17 cellular contexts compared by ENCODE assay signal in the genomic region with DNA sequence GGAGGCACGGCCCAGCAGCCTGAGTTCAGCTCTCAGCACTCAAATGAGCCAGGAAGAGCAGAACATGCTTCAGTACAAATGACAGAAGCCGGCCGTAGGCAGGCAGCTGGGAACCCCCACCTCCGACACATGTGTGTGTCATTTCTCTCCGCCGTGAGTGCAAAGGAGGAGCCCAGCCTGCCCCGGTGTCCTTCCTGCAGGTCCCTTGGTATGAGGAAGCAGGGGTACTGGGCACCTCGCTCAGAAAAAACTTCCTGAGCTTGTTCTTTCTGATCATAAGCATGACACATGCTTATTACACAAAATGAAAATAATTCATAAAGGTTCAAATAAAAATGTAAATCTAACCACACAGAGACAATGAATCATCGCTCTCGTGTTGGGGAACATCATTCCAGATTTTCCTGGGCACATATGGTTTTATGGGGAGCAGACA. TPM values are rescaled to one million over a fixed set of nuclear protein-coding genes. Genes with fewer than 3 reads are reported as not detected.
DNase-seq lines count a peak whose midpoint lies in the region; ATAC-seq and TF ChIP-seq lines count a peak whose summit lies in the region.
"Had no signal": no experiment of that assay in that cellular context is flagged by ENCODE, and none has a peak within 500 bp of the region (broad histone marks: within the 10 kb centered on the region; RNA-seq: fewer than 3 reads in every experiment).

No MANE protein-coding gene starts in this region.

- H3K27ac Mint-ChIP-seq in chondrocyte (ENCODE audit: unreplicated experiment): no peak overlapping the region
- no peak overlapping the region for H3K27ac Mint-ChIP-seq in CD4-positive, alpha-beta memory T cell
- H3K27ac Mint-ChIP-seq: activated T-cell treated with anti-CD3 and anti-CD28 coated beads, Interleukin-2, amount 50 U/mL, for 24 hours; naive thymus-derived CD8-positive, alpha-beta T cell; T-cell had no signal

- H3K9me3 ChIP-seq in CD4-positive, alpha-beta memory T cell (ENCODE audit: control insufficient read depth in 1 of 2, low read length in 2 of 2): no peaks in the 10 kb centered on the region

- H3K4me3 Mint-ChIP-seq in chondrocyte (ENCODE audit: unreplicated experiment): no peak overlapping the region
- H3K4me3 Mint-ChIP-seq in CD4-positive, alpha-beta memory T cell: no peak overlapping the region
- H3K4me3 Mint-ChIP-seq: activated T-cell treated with anti-CD3 and anti-CD28 coated beads, Interleukin-2, amount 50 U/mL, for 24 hours; naive thymus-derived CD8-positive, alpha-beta T cell; T-cell had no signal

- CTCF ChIA-PET in CD4-positive, alpha-beta memory T cell (lab: Charles Lee; ENCODE audit: partially characterized antibody): no interaction called here

- POLR2A ChIA-PET in CD4-positive, alpha-beta memory T cell (lab: Charles Lee; ENCODE audit: partially characterized antibody): no interaction called here

- no peaks in the 10 kb centered on the region for H3K9me3 Mint-ChIP-seq in chondrocyte (ENCODE audit: low read depth)
- peaks cover 0 to 3% (median 0%) of the 10 kb centered on the region in 8 donors for H3K9me3 Mint-ChIP-seq in CD4-positive, alpha-beta memory T cell
- H3K9me3 Mint-ChIP-seq: activated T-cell treated with anti-CD3 and anti-CD28 coated beads, Interleukin-2, amount 50 U/mL, for 24 hours; T-cell had no signal

- no peaks in the 10 kb centered on the region for H3K36me3 Mint-ChIP-seq in chondrocyte (ENCODE audit: low read depth)
- H3K36me3 Mint-ChIP-seq in CD4-positive, alpha-beta memory T cell: no peaks in the 10 kb centered on the region
- H3K36me3 Mint-ChIP-seq: naive thymus-derived CD8-positive, alpha-beta T cell; T-cell had no signal

- TF ChIP-seq CTCF in chondrocyte (IDR thresholded peaks at IDR 0.05): no peak

- H3K4me3 ChIP-seq in CD4-positive, alpha-beta memory T cell (ENCODE audit: low read length in 2 of 2): no peak overlapping the region

- H3K36me3 ChIP-seq in CD4-positive, alpha-beta memory T cell (ENCODE audit: insufficient read depth, low read length): no peaks in the 10 kb centered on the region

- H3K27me3 Mint-ChIP-seq in chondrocyte (ENCODE audit: low read depth): peaks cover 10% of the 10 kb centered on the region
- peaks cover 28 to 36% of the 10 kb centered on the region in 2 donors for H3K27me3 Mint-ChIP-seq in CD4-positive, alpha-beta memory T cell

- H3K4me1 Mint-ChIP-seq in chondrocyte (ENCODE audit: low read depth): peaks cover 14% of the 10 kb centered on the region
- peaks cover 0 to 8% (median under 1%) of the 10 kb centered on the region in 4 donors for H3K4me1 Mint-ChIP-seq in CD4-positive, alpha-beta memory T cell
- H3K4me1 Mint-ChIP-seq: T-cell had no signal

- peaks cover 7% of the 10 kb centered on the region for H3K27me3 ChIP-seq in CD4-positive, alpha-beta memory T cell (ENCODE audit: insufficient read depth, low read length)

- intact Hi-C loops in CD4-positive, alpha-beta memory T cell (cut with micrococcal nuclease): no loop called here

- DNase-seq in Daoy (ENCODE audit: low read depth) (peak; percentile 55), M059J (ENCODE audit: low read depth) (peak; percentile 41), chondrocyte (ENCODE audit: low spot score) (peak; percentile 83), mucosa of gallbladder (ENCODE audit: low spot score) (peak; percentile 24), NCI-H2171 treated with DMSO at 0.1 percent for 48 hours (lab: John Stamatoyannopoulos, UW) (no peak), left lobe of liver (ENCODE audit: low spot score) (no peak)
- DNase-seq in CD4-positive, alpha-beta memory T cell: no peak
- DNase-seq: activated T-cell treated with anti-CD3 and anti-CD28 coated beads, Interleukin-2, amount 50 U/mL, for 24 hours; H7; Kasumi-1; left cardiac atrium; naive thymus-derived CD8-positive, alpha-beta T cell; right cardiac atrium; stimulated activated naive CD4-positive, alpha-beta T cell treated with Interleukin-2 at 50 U/mL for 16 hours; T-cell had no signal

- H3K27ac ChIP-seq in CD4-positive, alpha-beta memory T cell (ENCODE audit: low read depth, low read length): no peak overlapping the region

- H3K4me1 ChIP-seq in CD4-positive, alpha-beta memory T cell (ENCODE audit: insufficient read depth, low read length): peaks cover 1% of the 10 kb centered on the region

- ATAC-seq in HG02571 (IDR thresholded peaks at IDR 0.05; ENCODE audit: unreplicated experiment): no peak
- ATAC-seq in left lobe of liver: no peak
- ATAC-seq: left cardiac atrium; naive thymus-derived CD8-positive, alpha-beta T cell; right cardiac atrium; T-cell had no signal

RNA-seq across cellular contexts. Expression of a gene that starts 35.3 kb away (rescaled TPM):
- total RNA-seq in Daoy (2014; rRNA removed; shearing (Covaris generic)): not detected in 2 replicates
- total RNA-seq in M059J (2014; rRNA removed; shearing (Covaris generic)): 0.07 TPM in 1 of 2 replicates, not detected in the other
- not detected in 3 replicates for total RNA-seq in chondrocyte
- 0.63 TPM for total RNA-seq in mucosa of gallbladder
- total RNA-seq in left lobe of liver: not detected
- total RNA-seq in CD4-positive, alpha-beta memory T cell: not detected
- not detected for polyA plus RNA-seq in CD4-positive, alpha-beta memory T cell
- total RNA-seq: aorta; naive thymus-derived CD8-positive, alpha-beta T cell; T-cell had no signal
- polyA plus RNA-seq: aorta; naive thymus-derived CD8-positive, alpha-beta T cell had no signal

Comparison
In these comparisons a context has a peak if more than half of its experiments do, and no peak if none do; other contexts are left out.
1. DNase-seq: peak in Daoy (single experiment), M059J (single experiment), chondrocyte (single experiment) and mucosa of gallbladder (single experiment); none in NCI-H2171 treated with DMSO at 0.1 percent for 48 hours (single experiment), left lobe of liver (single experiment) and CD4-positive, alpha-beta memory T cell (0 of 5).